ENCODE assay signal across 8 cellular contexts in the genomic region with DNA sequence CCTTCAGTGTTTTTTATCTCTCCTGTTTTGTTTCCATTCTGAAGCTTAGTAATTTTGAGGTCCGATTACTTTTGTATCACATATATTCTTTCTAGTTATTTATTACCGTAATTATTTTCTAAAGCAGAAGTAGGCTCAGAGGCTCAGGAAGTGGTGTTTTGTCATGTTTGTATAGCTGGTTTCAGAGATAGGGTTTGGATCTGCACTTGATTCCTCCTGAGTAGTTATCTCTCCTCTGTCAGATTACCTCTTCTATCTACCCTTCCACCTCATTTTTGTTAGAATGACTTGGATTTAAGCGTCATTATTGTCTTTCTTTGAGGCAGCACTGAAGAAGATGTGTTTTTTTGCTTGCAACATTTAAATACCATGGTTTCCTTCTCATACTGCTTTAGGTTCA.
A peak's percentile ranks its signal among the peaks of the same experiment; 100 is the strongest.
DNase-seq lines count a peak whose midpoint lies in the region; ATAC-seq lines count a peak whose summit lies in the region.

No MANE protein-coding gene starts in this region.

- peak overlapping the region; percentile 12 for H3K27ac Mint-ChIP-seq in activated CD8-positive, alpha-beta T cell treated with anti-CD3 and anti-CD28 coated beads, Interleukin-2, amount 10 ng/mL, durations not matched to agents 7 days and 5 days

- no peaks in the 10 kb centered on the region for H3K27me3 Mint-ChIP-seq in activated CD8-positive, alpha-beta T cell treated with anti-CD3 and anti-CD28 coated beads, Interleukin-2, amount 10 ng/mL, durations not matched to agents 7 days and 5 days (ENCODE audit: low read depth)

- peaks cover 11% of the 10 kb centered on the region for H3K4me1 Mint-ChIP-seq in activated CD8-positive, alpha-beta T cell treated with anti-CD3 and anti-CD28 coated beads, Interleukin-2, amount 10 ng/mL, durations not matched to agents 7 days and 5 days (ENCODE audit: low read depth)

- ATAC-seq in GM19467 (IDR thresholded peaks at IDR 0.05; ENCODE audit: unreplicated experiment): peak; percentile 65
- peak; percentile 58 for ATAC-seq in HG03457 (IDR thresholded peaks at IDR 0.05; ENCODE audit: unreplicated experiment)
- no peak for ATAC-seq in activated CD8-positive, alpha-beta T cell treated with anti-CD3 and anti-CD28 coated beads, Interleukin-2, amount 10 ng/mL, durations not matched to agents 7 days and 5 days
- ATAC-seq in HG02642 (IDR thresholded peaks at IDR 0.05; ENCODE audit: poor library complexity, unreplicated experiment): no peak
- ATAC-seq in HG03565 (IDR thresholded peaks at IDR 0.05; ENCODE audit: unreplicated experiment): no peak

- CTCF ChIA-PET in activated CD8-positive, alpha-beta T cell treated with anti-CD3 and anti-CD28 coated beads, Interleukin-2, amount 10 ng/mL, durations not matched to agents 7 days and 5 days (lab: Charles Lee): interaction anchor here (0.7 to 3.4 kb wide), 28 partner anchors 10 to 795 kb away, joined by 3 to 35 read pairs (median 4); a partner anchor contains a TSS

- DNase-seq in CMK (ENCODE audit: low read depth): peak; percentile 34
- DNase-seq in activated CD8-positive, alpha-beta T cell treated with anti-CD3 and anti-CD28 coated beads, Interleukin-2, amount 10 ng/mL, durations not matched to agents 7 days and 5 days: no peak
- DNase-seq in NCI-H2029 treated with DMSO at 0.1 percent for 48 hours (lab: John Stamatoyannopoulos, UW): no peak
- DNase-seq in GM19238 (ENCODE audit: insufficient read length, low spot score): no peak

- no peak overlapping the region for H3K4me3 Mint-ChIP-seq in activated CD8-positive, alpha-beta T cell treated with anti-CD3 and anti-CD28 coated beads, Interleukin-2, amount 10 ng/mL, durations not matched to agents 7 days and 5 days

- H3K9me3 Mint-ChIP-seq in activated CD8-positive, alpha-beta T cell treated with anti-CD3 and anti-CD28 coated beads, Interleukin-2, amount 10 ng/mL, durations not matched to agents 7 days and 5 days (ENCODE audit: insufficient read depth): no peaks in the 10 kb centered on the region

- peaks cover 11% of the 10 kb centered on the region for H3K36me3 Mint-ChIP-seq in activated CD8-positive, alpha-beta T cell treated with anti-CD3 and anti-CD28 coated beads, Interleukin-2, amount 10 ng/mL, durations not matched to agents 7 days and 5 days (ENCODE audit: low read depth)

- POLR2A ChIA-PET in activated CD8-positive, alpha-beta T cell treated with anti-CD3 and anti-CD28 coated beads, Interleukin-2, amount 10 ng/mL, durations not matched to agents 7 days and 5 days (lab: Charles Lee): no interaction called here

Comparison
In these comparisons a context has a peak if more than half of its experiments do, and no peak if none do; other contexts are left out.
1. ATAC-seq: peak in GM19467 (single experiment) and HG03457 (single experiment); none in activated CD8-positive, alpha-beta T cell treated with anti-CD3 and anti-CD28 coated beads, Interleukin-2, amount 10 ng/mL, durations not matched to agents 7 days and 5 days (single experiment), HG02642 (single experiment) and HG03565 (single experiment).